ENCODE assay signal across 9 cellular contexts in the genomic region with DNA sequence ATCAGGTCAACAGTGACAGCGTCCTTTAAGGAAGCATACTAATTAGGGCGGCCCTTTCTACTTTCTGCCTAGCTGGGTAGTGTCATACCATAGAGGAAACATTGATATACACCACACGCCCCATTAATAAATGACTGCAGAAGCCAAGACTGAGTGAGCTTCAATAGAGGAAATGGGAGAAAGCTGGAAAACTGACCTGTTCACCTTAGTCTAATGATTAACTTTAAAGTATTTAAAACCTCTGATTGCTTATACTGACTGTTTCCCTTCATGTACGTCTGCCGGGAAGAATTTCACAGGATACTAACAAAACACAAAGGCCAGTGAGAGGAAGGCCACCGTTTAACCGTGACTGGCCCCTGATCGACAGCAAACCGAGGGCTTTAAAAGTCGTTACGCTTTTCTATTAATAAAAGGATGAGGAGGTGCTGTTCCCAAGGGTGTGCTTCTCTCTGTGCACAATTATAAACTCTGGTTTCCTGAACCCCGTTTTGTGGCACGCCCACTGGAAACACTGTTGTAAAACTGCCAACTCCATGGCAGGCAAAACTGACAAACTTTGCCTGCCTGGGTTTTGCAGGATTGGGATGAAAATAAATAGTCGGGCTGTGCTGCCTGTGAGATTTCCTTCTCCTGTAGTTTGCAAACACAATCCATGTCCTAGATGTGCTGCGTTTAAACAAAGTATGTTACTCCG.
A peak's percentile ranks its signal among the peaks of the same experiment; 100 is the strongest.
DNase-seq lines count a peak whose midpoint lies in the region; ATAC-seq and TF ChIP-seq lines count a peak whose summit lies in the region.
"Had no signal": no experiment of that assay in that cellular context is flagged by ENCODE, and none has a peak within 500 bp of the region (broad histone marks: within the 10 kb centered on the region; RNA-seq: fewer than 3 reads in every experiment).

No MANE protein-coding gene starts in this region.

- H3K36me3 ChIP-seq in body of pancreas (replicated peaks in 1 of 2; ENCODE audit: insufficient read depth in 1 of 2, low read depth in 2 of 2): no peaks in the 10 kb centered on the region

- H3K9me3 ChIP-seq in body of pancreas: no peaks in the 10 kb centered on the region

- peak in 1 of 3 donors; percentile 9 for TF ChIP-seq POLR2A in body of pancreas (IDR thresholded peaks at IDR 0.05)

- intact Hi-C loops in body of pancreas (cut with DNase I): no loop called here
- intact Hi-C loops in left colon (cut with DNase I, micrococcal nuclease): loop anchor here in 1 of 2 donors (10.0 kb wide), 1 partner anchor 138 kb away; a partner anchor contains a TSS

- peak; percentile 82 for ATAC-seq in body of pancreas
- peak; percentile 76 for ATAC-seq in left colon
- ATAC-seq in GM19467 (IDR thresholded peaks at IDR 0.05; ENCODE audit: unreplicated experiment): no peak
- no peak for ATAC-seq in HG03196 (IDR thresholded peaks at IDR 0.05; ENCODE audit: unreplicated experiment)

- H3K27me3 ChIP-seq in body of pancreas: no peaks in the 10 kb centered on the region

- H3K4me1 ChIP-seq in body of pancreas: peaks cover 57% of the 10 kb centered on the region

- TF ChIP-seq CTCF in body of pancreas (IDR thresholded peaks at IDR 0.05): no peak

- DNase-seq in ACHN (peak; percentile 92), body of pancreas (peak; percentile 29 to 54 (median 37)), left colon (no peak), pulmonary artery endothelial cell (ENCODE audit: low read depth, low spot score) (peak; percentile 71), SHP77 (lab: John Stamatoyannopoulos, UW) (no peak), NCI-H1417 (lab: John Stamatoyannopoulos, UW) (no peak)

- in situ Hi-C loops in ACHN (cut with HindIII; ENCODE audit: low pct_ligation_motif_present, low pct_unique_long_range_greater_than_20kb, low sequenced_read_pairs): no loop called here

- peak overlapping the region; percentile 11 to 71 (median 56) for H3K27ac ChIP-seq in body of pancreas
- H3K27ac ChIP-seq: RWPE1 had no signal

- H3K4me3 ChIP-seq in body of pancreas: no peak overlapping the region

- 5 to 7% methylated on average over 16 of the region's 16 CpGs for WGBS in body of pancreas, 2 donors

Comparison
In these comparisons a context has a peak if more than half of its experiments do, and no peak if none do; other contexts are left out.
1. DNase-seq: peak in ACHN (single experiment), body of pancreas (4 of 4) and pulmonary artery endothelial cell (single experiment); none in left colon (0 of 2), SHP77 (0 of 2) and NCI-H1417 (0 of 3).
2. ATAC-seq: peak in body of pancreas (single experiment) and left colon (single experiment); none in GM19467 (single experiment) and HG03196 (single experiment).